Comparison of ENCODE assay signal across 2 cellular contexts in genomic region chr17:65093930-65094329, GRCh38.
TF ChIP-seq lines count a peak whose summit lies in the region.

No MANE protein-coding gene starts in this region.

TF ChIP-seq in SK-N-SH, 30 proteins besides CTCF, POLR2A, EP300 and RAD21:
- TF ChIP-seq POLR2AphosphoS5 (IDR thresholded peaks at IDR 0.05; ENCODE audit: low read depth, low read length): no peak

TF ChIP-seq in SK-N-SH treated with all-trans-retinoic acid at 6 μM for 48 hours, 23 proteins besides CTCF, POLR2A, EP300 and RAD21:
- TF ChIP-seq PATZ1 (CRISPR knock-in tag; IDR thresholded peaks at IDR 0.05; ENCODE audit: borderline replicate concordance): no peak
- TF ChIP-seq TSHZ2 (CRISPR knock-in tag; IDR thresholded peaks at IDR 0.05): no peak
- no peak for TF ChIP-seq ZNF70 (CRISPR knock-in tag; IDR thresholded peaks at IDR 0.05)
- no peak for TF ChIP-seq CSRNP3 (CRISPR knock-in tag; IDR thresholded peaks at IDR 0.05)
- no peak for TF ChIP-seq ZNF8 (CRISPR knock-in tag; IDR thresholded peaks at IDR 0.05)
- no peak for TF ChIP-seq CSDC2 (CRISPR knock-in tag; IDR thresholded peaks at IDR 0.05)
- TF ChIP-seq ARNTL (CRISPR knock-in tag; IDR thresholded peaks at IDR 0.05; ENCODE audit: borderline replicate concordance, low read depth): no peak
- no peak for TF ChIP-seq RARB (CRISPR knock-in tag; IDR thresholded peaks at IDR 0.05)
- TF ChIP-seq PPARA (CRISPR knock-in tag; IDR thresholded peaks at IDR 0.05; ENCODE audit: borderline replicate concordance): no peak
- TF ChIP-seq GLIS3 (CRISPR knock-in tag; IDR thresholded peaks at IDR 0.05): no peak
